Comparison of ENCODE assay signal across 1 cellular context in genomic region chr22:50061824-50062355, GRCh38.
TF ChIP-seq lines count a peak whose summit lies in the region.

No MANE protein-coding gene starts in this region.

TF ChIP-seq in endothelial cell of umbilical vein, 7 proteins besides CTCF, POLR2A, EP300 and RAD21:
- no peak for TF ChIP-seq POLR2AphosphoS5 (IDR thresholded peaks at IDR 0.05; ENCODE audit: insufficient read depth, low read depth, low read length)
- TF ChIP-seq JUN (IDR thresholded peaks at IDR 0.05; ENCODE audit: borderline replicate concordance, insufficient read depth, insufficient read length, low read depth) = no peak
- no peak for TF ChIP-seq GATA2 (IDR thresholded peaks at IDR 0.05; ENCODE audit: insufficient read depth, insufficient read length, low read depth, low read length)
- no peak for TF ChIP-seq EZH2 (IDR thresholded peaks at IDR 0.05; ENCODE audit: borderline replicate concordance, low read depth, low read length, severe bottlenecking)
- no peak for TF ChIP-seq FOS (IDR thresholded peaks at IDR 0.05; ENCODE audit: borderline replicate concordance, insufficient read depth, low read length)
- no peak for TF ChIP-seq MAX (IDR thresholded peaks at IDR 0.05; ENCODE audit: insufficient read depth, insufficient read length)
- TF ChIP-seq MYC (IDR thresholded peaks at IDR 0.05; ENCODE audit: low read depth, low read length) = no peak
